In the genomic region with DNA sequence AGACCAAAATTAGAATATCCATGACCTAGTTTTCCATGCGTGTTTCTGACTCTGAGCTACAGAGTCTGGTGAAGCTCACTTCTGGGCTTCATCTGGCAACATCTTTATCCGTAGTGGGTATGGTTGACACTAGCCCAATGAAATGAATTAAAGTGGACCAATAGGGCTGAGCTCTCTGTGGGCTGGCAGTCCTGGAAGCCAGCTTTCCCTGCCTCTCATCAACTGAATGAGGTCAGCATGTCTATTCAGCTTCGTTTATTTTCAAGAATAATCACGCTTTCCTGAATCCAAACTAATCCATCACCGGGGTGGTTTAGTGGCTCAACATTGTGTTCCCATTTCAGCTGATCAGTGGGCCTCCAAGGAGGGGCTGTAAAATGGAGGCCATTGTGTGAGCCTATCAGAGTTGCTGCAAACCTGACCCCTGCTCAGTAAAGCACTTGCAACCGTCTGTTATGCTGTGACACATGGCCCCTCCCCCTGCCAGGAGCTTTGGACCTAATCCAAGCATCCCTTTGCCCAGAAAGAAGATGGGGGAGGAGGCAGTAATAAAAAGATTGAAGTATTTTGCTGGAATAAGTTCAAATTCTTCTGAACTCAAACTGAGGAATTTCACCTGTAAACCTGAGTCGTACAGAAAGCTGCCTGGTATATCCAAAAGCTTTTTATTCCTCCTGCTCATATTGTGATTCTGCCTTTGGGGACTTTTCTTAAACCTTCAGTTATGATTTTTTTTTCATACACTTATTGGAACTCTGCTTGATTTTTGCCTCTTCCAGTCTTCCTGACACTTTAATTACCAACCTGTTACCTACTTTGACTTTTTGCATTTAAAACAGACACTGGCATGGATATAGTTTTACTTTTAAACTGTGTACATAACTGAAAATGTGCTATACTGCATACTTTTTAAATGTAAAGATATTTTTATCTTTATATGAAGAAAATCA, we compare ENCODE assay signal across 1 cellular context.
TF ChIP-seq lines count a peak whose summit lies in the region.

No MANE protein-coding gene starts in this region.

TF ChIP-seq in HEK293, 187 proteins besides CTCF, POLR2A, EP300 and RAD21 (continued from another document):
- no peak for TF ChIP-seq KLF7 (tag by site-specific recombination; IDR thresholded peaks at IDR 0.05; ENCODE audit: borderline replicate concordance)
- TF ChIP-seq, protein P1, sequence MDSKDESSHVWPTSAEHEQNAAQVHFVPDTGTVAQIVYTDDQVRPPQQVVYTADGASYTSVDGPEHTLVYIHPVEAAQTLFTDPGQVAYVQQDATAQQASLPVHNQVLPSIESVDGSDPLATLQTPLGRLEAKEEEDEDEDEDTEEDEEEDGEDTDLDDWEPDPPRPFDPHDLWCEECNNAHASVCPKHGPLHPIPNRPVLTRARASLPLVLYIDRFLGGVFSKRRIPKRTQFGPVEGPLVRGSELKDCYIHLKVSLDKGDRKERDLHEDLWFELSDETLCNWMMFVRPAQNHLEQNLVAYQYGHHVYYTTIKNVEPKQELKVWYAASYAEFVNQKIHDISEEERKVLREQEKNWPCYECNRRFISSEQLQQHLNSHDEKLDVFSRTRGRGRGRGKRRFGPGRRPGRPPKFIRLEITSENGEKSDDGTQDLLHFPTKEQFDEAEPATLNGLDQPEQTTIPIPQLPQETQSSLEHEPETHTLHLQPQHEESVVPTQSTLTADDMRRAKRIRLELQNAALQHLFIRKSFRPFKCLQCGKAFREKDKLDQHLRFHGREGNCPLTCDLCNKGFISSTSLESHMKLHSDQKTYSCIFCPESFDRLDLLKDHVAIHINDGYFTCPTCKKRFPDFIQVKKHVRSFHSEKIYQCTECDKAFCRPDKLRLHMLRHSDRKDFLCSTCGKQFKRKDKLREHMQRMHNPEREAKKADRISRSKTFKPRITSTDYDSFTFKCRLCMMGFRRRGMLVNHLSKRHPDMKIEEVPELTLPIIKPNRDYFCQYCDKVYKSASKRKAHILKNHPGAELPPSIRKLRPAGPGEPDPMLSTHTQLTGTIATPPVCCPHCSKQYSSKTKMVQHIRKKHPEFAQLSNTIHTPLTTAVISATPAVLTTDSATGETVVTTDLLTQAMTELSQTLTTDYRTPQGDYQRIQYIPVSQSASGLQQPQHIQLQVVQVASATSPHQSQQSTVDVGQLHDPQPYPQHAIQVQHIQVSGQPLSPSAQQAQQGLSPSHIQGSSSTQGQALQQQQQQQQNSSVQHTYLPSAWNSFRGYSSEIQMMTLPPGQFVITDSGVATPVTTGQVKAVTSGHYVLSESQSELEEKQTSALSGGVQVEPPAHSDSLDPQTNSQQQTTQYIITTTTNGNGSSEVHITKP (tag by site-specific recombination; IDR thresholded peaks at IDR 0.05) = peak; percentile 95
- peak; percentile 31; the same call in 1 of the 2 replicates for TF ChIP-seq GLIS1 (tag by site-specific recombination; IDR thresholded peaks at IDR 0.05)
- peak; percentile 71 for TF ChIP-seq ZNF10 (tag by site-specific recombination; IDR thresholded peaks at IDR 0.05)
- no peak for TF ChIP-seq ZBTB48 (tag by site-specific recombination; IDR thresholded peaks at IDR 0.05)
- TF ChIP-seq ZNF184 (tag by site-specific recombination; IDR thresholded peaks at IDR 0.05) = 0 out of 2 replicates have a peak, but pooled peaks have one; percentile 50
- TF ChIP-seq ZNF600 (tag by site-specific recombination; IDR thresholded peaks at IDR 0.05) = peak; percentile 79
- TF ChIP-seq ZNF629 (tag by site-specific recombination; IDR thresholded peaks at IDR 0.05) = peak; percentile 76
- TF ChIP-seq, protein P2, sequence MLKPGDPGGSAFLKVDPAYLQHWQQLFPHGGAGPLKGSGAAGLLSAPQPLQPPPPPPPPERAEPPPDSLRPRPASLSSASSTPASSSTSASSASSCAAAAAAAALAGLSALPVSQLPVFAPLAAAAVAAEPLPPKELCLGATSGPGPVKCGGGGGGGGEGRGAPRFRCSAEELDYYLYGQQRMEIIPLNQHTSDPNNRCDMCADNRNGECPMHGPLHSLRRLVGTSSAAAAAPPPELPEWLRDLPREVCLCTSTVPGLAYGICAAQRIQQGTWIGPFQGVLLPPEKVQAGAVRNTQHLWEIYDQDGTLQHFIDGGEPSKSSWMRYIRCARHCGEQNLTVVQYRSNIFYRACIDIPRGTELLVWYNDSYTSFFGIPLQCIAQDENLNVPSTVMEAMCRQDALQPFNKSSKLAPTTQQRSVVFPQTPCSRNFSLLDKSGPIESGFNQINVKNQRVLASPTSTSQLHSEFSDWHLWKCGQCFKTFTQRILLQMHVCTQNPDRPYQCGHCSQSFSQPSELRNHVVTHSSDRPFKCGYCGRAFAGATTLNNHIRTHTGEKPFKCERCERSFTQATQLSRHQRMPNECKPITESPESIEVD (tag by site-specific recombination; IDR thresholded peaks at IDR 0.05) = peak; percentile 59
- TF ChIP-seq SP2 (tag by site-specific recombination; IDR thresholded peaks at IDR 0.05) = peak; percentile 39
- TF ChIP-seq MEIS1 (CRISPR knock-in tag; IDR thresholded peaks at IDR 0.05; ENCODE audit: borderline replicate concordance) = no peak
- 0 out of 2 replicates have a peak, but pooled peaks have one; percentile 25 for TF ChIP-seq ZNF324 (tag by site-specific recombination; IDR thresholded peaks at IDR 0.05)
- no peak for TF ChIP-seq ZNF433 (tag by site-specific recombination; IDR thresholded peaks at IDR 0.05; ENCODE audit: low read depth)
- peak; percentile 56; the same call in 1 of the 2 replicates for TF ChIP-seq SP7 (tag by site-specific recombination; IDR thresholded peaks at IDR 0.05)
- peak; percentile 80; the same call in 1 of the 2 replicates for TF ChIP-seq ZEB2 (tag by site-specific recombination; IDR thresholded peaks at IDR 0.05)
- peak; percentile 71; the same call in 1 of the 2 replicates for TF ChIP-seq OSR2 (tag by site-specific recombination; IDR thresholded peaks at IDR 0.05)
- peak; percentile 46; the same call in 1 of the 2 replicates for TF ChIP-seq ZSCAN30 (tag by site-specific recombination; IDR thresholded peaks at IDR 0.05)
- peak; percentile 67; the same call in 1 of the 2 replicates for TF ChIP-seq SCRT1 (tag by site-specific recombination; IDR thresholded peaks at IDR 0.05; ENCODE audit: borderline replicate concordance)
- no peak for TF ChIP-seq TCF7L2 (IDR thresholded peaks at IDR 0.05; ENCODE audit: borderline replicate concordance, low read depth, low read length)
- TF ChIP-seq ZNF660 (tag by site-specific recombination; IDR thresholded peaks at IDR 0.05) = peak; percentile 39; the same call in 1 of the 2 replicates
- peak; percentile 56; the same call in 1 of the 2 replicates for TF ChIP-seq ZBTB8A (tag by site-specific recombination; IDR thresholded peaks at IDR 0.05)
- TF ChIP-seq ZNF521 (tag by site-specific recombination; IDR thresholded peaks at IDR 0.05) = no peak
- TF ChIP-seq ZFP37 (tag by site-specific recombination; IDR thresholded peaks at IDR 0.05) = 0 out of 2 replicates have a peak, but pooled peaks have one; percentile 24
- peak; percentile 74 for TF ChIP-seq ZBTB17 (tag by site-specific recombination; IDR thresholded peaks at IDR 0.05)
